ENCODE assay signal across 8 cellular contexts in the genomic region with DNA sequence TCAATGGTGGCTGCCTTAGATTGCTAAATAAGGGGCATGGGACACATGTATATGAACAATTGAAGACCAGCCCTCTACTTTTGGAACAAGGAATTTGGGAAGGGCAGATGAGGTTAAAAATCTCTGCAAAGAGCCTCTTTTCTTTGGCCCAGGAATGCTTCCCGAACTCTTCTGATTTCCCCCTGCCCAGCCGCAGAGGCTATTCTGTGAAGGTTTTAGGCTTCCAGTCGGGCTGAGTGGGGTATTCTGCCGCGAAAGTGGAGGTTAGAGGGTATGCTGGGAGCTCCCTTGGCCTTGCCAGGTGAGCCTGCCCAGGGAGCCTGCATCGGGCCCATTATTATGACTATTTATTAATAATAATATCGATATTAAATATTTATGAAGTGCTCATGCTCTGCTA. TPM values are rescaled to one million over a fixed set of nuclear protein-coding genes. Genes with fewer than 3 reads are reported as not detected.
DNase-seq lines count a peak whose midpoint lies in the region; ATAC-seq and TF ChIP-seq lines count a peak whose summit lies in the region.

No MANE protein-coding gene starts in this region.

- H4K20me1 ChIP-seq in SK-N-SH (ENCODE audit: insufficient read depth): no peaks in the 10 kb centered on the region

- no peak for TF ChIP-seq CTCF in SK-N-SH (IDR thresholded peaks at IDR 0.05)
- TF ChIP-seq CTCF in left lung (IDR thresholded peaks at IDR 0.05): no peak

- POLR2A ChIA-PET in SK-N-SH (lab: Yijun Ruan, JAX): interaction anchor here (0.5 to 1.2 kb wide), 2 partner anchors 33 to 70 kb away, joined by 3 read pairs; no protein-coding TSS in a partner anchor

- peak overlapping the region; percentile 58 to 65 for H3K4me3 ChIP-seq in SK-N-SH (ENCODE audit: low read depth in 2 of 2, low read length in 1 of 2)
- peak overlapping the region; percentile 79 for H3K4me3 ChIP-seq in adipocyte (ENCODE audit: low read length)
- H3K4me3 ChIP-seq in left lung: peak overlapping the region; percentile 71 to 77

- peak overlapping the region; percentile 88 for H3K4me2 ChIP-seq in SK-N-SH

- H3K9me3 ChIP-seq in SK-N-SH (no peaks in the 10 kb centered on the region), adipocyte (ENCODE audit: control insufficient read depth, low read length) (no peaks in the 10 kb centered on the region), left lung (no peaks in the 10 kb centered on the region)

- H2AFZ ChIP-seq in SK-N-SH (ENCODE audit: low read depth): peak overlapping the region; percentile 29; the same call in 1 of the 2 replicates

- H3K36me3 ChIP-seq in SK-N-SH (replicated peaks in 1 of 2; ENCODE audit: control insufficient read depth in 1 of 2, insufficient read depth in 2 of 2, low read length in 1 of 2) (no peaks in the 10 kb centered on the region), adipocyte (ENCODE audit: control insufficient read depth, insufficient read depth, low read length, severe bottlenecking) (no peaks in the 10 kb centered on the region), left lung (no peaks in the 10 kb centered on the region)

- 38% methylated on average over 3 of the region's 7 CpGs for WGBS in SK-N-SH (ENCODE audit: low lambda C conversion rate)

- H3K27me3 ChIP-seq in SK-N-SH (ENCODE audit: insufficient read depth) (no peaks in the 10 kb centered on the region), adipocyte (replicated peaks; ENCODE audit: control insufficient read depth, insufficient read depth, low read length) (no peaks in the 10 kb centered on the region), left lung (no peaks in the 10 kb centered on the region)

- H3K4me1 ChIP-seq in SK-N-SH (ENCODE audit: control insufficient read depth in 1 of 2, insufficient read depth in 2 of 2, low read depth in 1 of 2, low read length in 1 of 2): peaks cover 0 to 8% of the 10 kb centered on the region in 2 experiments; a peak in 1 of 4 replicates
- peaks cover 3% of the 10 kb centered on the region for H3K4me1 ChIP-seq in adipocyte (ENCODE audit: control insufficient read depth, insufficient read depth, low read length)
- peaks cover 16 to 21% of the 10 kb centered on the region in 2 donors for H3K4me1 ChIP-seq in left lung

- H3K9ac ChIP-seq in SK-N-SH (peak overlapping the region; percentile 88; the same call in 1 of the 2 replicates), adipocyte (ENCODE audit: low read length) (peak overlapping the region; percentile 81)

- H3K79me2 ChIP-seq in SK-N-SH (ENCODE audit: insufficient read depth): no peaks in the 10 kb centered on the region

- CTCF ChIA-PET in SK-N-SH (lab: Yijun Ruan, JAX): interaction anchor here (0.9 to 3.1 kb wide), 6 partner anchors 15 to 46 kb away, joined by 3 to 15 read pairs (median 4); partner anchors contain the start of gene DAZAP2

- no peak for TF ChIP-seq RAD21 in SK-N-SH (IDR thresholded peaks at IDR 0.05; ENCODE audit: low read length)

- intact Hi-C loops in left lung (cut with DNase I): no loop called here

- no peak for TF ChIP-seq EP300 in SK-N-SH (IDR thresholded peaks at IDR 0.05; ENCODE audit: borderline replicate concordance in 1 of 2, low read depth in 1 of 2, low read length in 1 of 2)

- no peak for DNase-seq in SK-N-SH
- no peak for DNase-seq in adipocyte (ENCODE audit: low read depth)
- DNase-seq in left lung: no peak
- DNase-seq in superior temporal gyrus (ENCODE audit: extremely low spot score): peak; percentile 45
- no peak for DNase-seq in COR-L47 (lab: John Stamatoyannopoulos, UW)
- DNase-seq in medulla oblongata (ENCODE audit: extremely low spot score): no peak

- H3K27ac ChIP-seq in SK-N-SH (ENCODE audit: low read depth in 2 of 2, low read length in 1 of 2) (no peak overlapping the region; a peak in 1 of 4 replicates), left lung (peak overlapping the region; percentile 93 to 95)

- H3F3A ChIP-seq in SK-N-SH (replicated peaks; ENCODE audit: insufficient read depth): peaks cover 25% of the 10 kb centered on the region

- ATAC-seq in SK-N-SH treated with all-trans-retinoic acid at 6 μM for 48 hours (no peak), left lung (no peak), GM19351 (IDR thresholded peaks at IDR 0.05; ENCODE audit: unreplicated experiment) (no peak)

- H3K9me2 ChIP-seq in SK-N-SH: no peaks in the 10 kb centered on the region

TF ChIP-seq in SK-N-SH, 30 proteins besides CTCF, POLR2A, EP300 and RAD21 (continues in another document):
- TF ChIP-seq MXI1 (IDR thresholded peaks at IDR 0.05; ENCODE audit: low read depth, low read length): no peak
- TF ChIP-seq SMC3 (IDR thresholded peaks at IDR 0.05; ENCODE audit: low read depth, low read length): no peak
- TF ChIP-seq RXRA (IDR thresholded peaks at IDR 0.05; ENCODE audit: borderline replicate concordance, low read depth): no peak
- no peak for TF ChIP-seq GABPA (IDR thresholded peaks at IDR 0.05; ENCODE audit: low read depth)
- TF ChIP-seq FOXM1 (IDR thresholded peaks at IDR 0.05; ENCODE audit: low read depth): no peak
- no peak for TF ChIP-seq ELF1 (IDR thresholded peaks at IDR 0.05)
- no peak for TF ChIP-seq POLR2AphosphoS5 (IDR thresholded peaks at IDR 0.05; ENCODE audit: low read depth, low read length)
- TF ChIP-seq RCOR1 (IDR thresholded peaks at IDR 0.05; ENCODE audit: low read length): no peak
- no peak for TF ChIP-seq YY1 (IDR thresholded peaks at IDR 0.05; ENCODE audit: low read depth)
- TF ChIP-seq SIN3A (IDR thresholded peaks at IDR 0.05; ENCODE audit: borderline replicate concordance, low read depth, low read length): no peak

TF ChIP-seq in SK-N-SH treated with all-trans-retinoic acid at 6 μM for 48 hours, 23 proteins besides CTCF, POLR2A, EP300 and RAD21 (continues in another document):
- TF ChIP-seq PATZ1 (CRISPR knock-in tag; IDR thresholded peaks at IDR 0.05; ENCODE audit: borderline replicate concordance) (no peak), SNAI2 (CRISPR knock-in tag; IDR thresholded peaks at IDR 0.05) (no peak), TOX (CRISPR knock-in tag; IDR thresholded peaks at IDR 0.05; ENCODE audit: borderline replicate concordance) (no peak), TCF4 (CRISPR knock-in tag; IDR thresholded peaks at IDR 0.05; ENCODE audit: borderline replicate concordance) (no peak), ZNF565 (CRISPR knock-in tag; conservative IDR thresholded peaks at IDR 0.05; ENCODE audit: low read depth) (no peak), RARB (CRISPR knock-in tag; IDR thresholded peaks at IDR 0.05) (no peak), ZNF70 (CRISPR knock-in tag; IDR thresholded peaks at IDR 0.05) (no peak), ISL1 (CRISPR knock-in tag; IDR thresholded peaks at IDR 0.05) (no peak), ZFP30 (CRISPR knock-in tag; IDR thresholded peaks at IDR 0.05) (no peak), ARNTL (CRISPR knock-in tag; IDR thresholded peaks at IDR 0.05; ENCODE audit: borderline replicate concordance, low read depth) (no peak), PPARA (CRISPR knock-in tag; IDR thresholded peaks at IDR 0.05; ENCODE audit: borderline replicate concordance) (no peak)

RNA-seq across cellular contexts. Expression of gene POU6F1, which starts 1.2 kb away (rescaled TPM):
- polyA plus RNA-seq in SK-N-SH (2012; rRNA removed): 1.9 TPM in 2 replicates
- 1.2 and 1.9 TPM in 2 replicates for polyA plus RNA-seq in SK-N-SH (2012; cell fraction: cytosol; rRNA removed)
- 9.6 and 14.7 TPM in 2 replicates for polyA plus RNA-seq in SK-N-SH (2012; cell fraction: nucleus; rRNA removed)
- total RNA-seq in left lung: 10 to 100 TPM; 11.6 to 12.6 TPM

RNA-seq across cellular contexts. Expression of gene DAZAP2, which starts 22.0 kb away (rescaled TPM):
- polyA plus RNA-seq in SK-N-SH (2012; rRNA removed): 274 and 325 TPM in 2 replicates
- polyA plus RNA-seq in SK-N-SH (2012; cell fraction: cytosol; rRNA removed): 232 and 238 TPM in 2 replicates
- 109 and 235 TPM in 2 replicates for polyA plus RNA-seq in SK-N-SH (2012; cell fraction: nucleus; rRNA removed)
- total RNA-seq in left lung: 100 to 1,000 TPM; 199 to 221 TPM

RNA-seq across cellular contexts. Expression of gene TFCP2, which starts 43.7 kb away (rescaled TPM):
- polyA plus RNA-seq in SK-N-SH (2012; rRNA removed): 18.1 and 19.3 TPM in 2 replicates
- 25.3 and 26.3 TPM in 2 replicates for polyA plus RNA-seq in SK-N-SH (2012; cell fraction: cytosol; rRNA removed)
- polyA plus RNA-seq in SK-N-SH (2012; cell fraction: nucleus; rRNA removed): 11.6 and 16.9 TPM in 2 replicates
- total RNA-seq in left lung: 10 to 100 TPM; 24.1 TPM

RNA-seq across cellular contexts. Expression of gene SMAGP, which starts 53.6 kb away (rescaled TPM):
- polyA plus RNA-seq in SK-N-SH (2012; rRNA removed): 22.6 and 26.3 TPM in 2 replicates
- polyA plus RNA-seq in SK-N-SH (2012; cell fraction: cytosol; rRNA removed): 25.2 and 26.0 TPM in 2 replicates
- 13.6 and 15.1 TPM in 2 replicates for polyA plus RNA-seq in SK-N-SH (2012; cell fraction: nucleus; rRNA removed)
- 10 to 100 TPM; 24.1 to 35.6 TPM for total RNA-seq in left lung

Comparison
In these comparisons a context has a peak if more than half of its experiments do, and no peak if none do; other contexts are left out.
1. H3K27ac ChIP-seq: peak in left lung (2 of 2); none in SK-N-SH (0 of 2).
2. Peak in every context shown above with its lines, with median percentiles within 50 percentile points of each other: H3K4me3 ChIP-seq.